In the genomic region with DNA sequence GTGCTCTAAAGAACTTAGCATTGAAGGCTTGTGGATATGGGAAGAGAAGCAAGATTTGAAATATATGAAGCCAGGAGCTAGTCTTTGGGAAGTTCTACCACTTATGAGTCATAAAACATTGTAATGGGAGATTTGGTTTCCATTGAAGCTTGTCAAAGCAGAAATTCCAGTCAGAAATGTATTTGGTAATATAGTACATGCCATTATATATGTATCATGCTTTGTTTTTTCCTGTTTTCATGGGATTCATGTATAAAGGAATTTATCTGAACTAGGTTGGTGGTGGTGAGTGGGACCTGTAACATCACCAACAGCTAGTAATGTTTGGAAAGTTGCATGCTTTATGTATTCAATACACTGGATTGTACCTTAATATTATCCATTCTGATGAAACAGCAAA, we compare ENCODE assay signal across 19 cellular contexts. TPM values are rescaled to one million over a fixed set of nuclear protein-coding genes. Genes with fewer than 3 reads are reported as not detected.
DNase-seq lines count a peak whose midpoint lies in the region; ATAC-seq and TF ChIP-seq lines count a peak whose summit lies in the region.
"Had no signal": no experiment of that assay in that cellular context is flagged by ENCODE, and none has a peak within 500 bp of the region (broad histone marks: within the 10 kb centered on the region; RNA-seq: fewer than 3 reads in every experiment).

No MANE protein-coding gene starts in this region.

- H3K27ac ChIP-seq in IMR-90 (ENCODE audit: insufficient read depth, low read length), result no peak overlapping the region

- H3K4ac ChIP-seq in IMR-90 (ENCODE audit: low read depth, low read length), result no peak overlapping the region

- no peaks in the 10 kb centered on the region for H3K4me1 ChIP-seq in IMR-90 (ENCODE audit: control insufficient read depth, insufficient read depth, low read length)

- intact Hi-C loops in IMR-90 (cut with micrococcal nuclease), result no loop called here

- no peak overlapping the region for H2BK120ac ChIP-seq in IMR-90 (ENCODE audit: low read depth, low read length)

- H3K27me3 ChIP-seq in IMR-90 (ENCODE audit: control insufficient read depth, insufficient read depth, low read length), result no peaks in the 10 kb centered on the region

- H3K79me1 ChIP-seq in IMR-90 (ENCODE audit: low read depth in 1 of 2, low read length in 2 of 2), result no peaks in the 10 kb centered on the region

- H4K20me1 ChIP-seq in IMR-90 (ENCODE audit: insufficient read depth, low read length), result no peaks in the 10 kb centered on the region

- H3K4me3 ChIP-seq in IMR-90 (ENCODE audit: insufficient read depth, low read depth, low read length) (no peak overlapping the region), astrocyte of the spinal cord (ENCODE audit: low read depth, low read length) (no peak overlapping the region), epithelial cell of esophagus (ENCODE audit: low read length) (no peak overlapping the region)
- H3K4me3 ChIP-seq: K562 had no signal

- H2BK5ac ChIP-seq in IMR-90 (ENCODE audit: low read depth, low read length, poor library complexity, severe bottlenecking), result no peak overlapping the region

- no peak overlapping the region for H3K23ac ChIP-seq in IMR-90 (ENCODE audit: low read depth, low read length)

- no peaks in the 10 kb centered on the region for H3K9me1 ChIP-seq in IMR-90 (ENCODE audit: insufficient read depth, low read length)

- POLR2A ChIA-PET in IMR-90 (lab: Charles Lee; ENCODE audit: unreplicated experiment) (no interaction called here), GM10248 (lab: Yijun Ruan, JAX) (no interaction called here)

- no peaks in the 10 kb centered on the region for H3K9me3 ChIP-seq in IMR-90 (ENCODE audit: control insufficient read depth, insufficient read depth, low read length)
- H3K9me3 ChIP-seq: SK-N-SH had no signal

- no peak overlapping the region for H3K9ac ChIP-seq in IMR-90 (ENCODE audit: low read depth, low read length)
- H3K9ac ChIP-seq: SK-N-SH had no signal

- no peak overlapping the region for H3K56ac ChIP-seq in IMR-90 (ENCODE audit: extremely low read depth, insufficient read depth, low read length)

- DNase-seq in IMR-90 (peak; percentile 54), astrocyte of the spinal cord (ENCODE audit: low read depth, low spot score) (peak; percentile 10), epithelial cell of esophagus (ENCODE audit: low read depth) (peak; percentile 76), iris pigment epithelial cell (ENCODE audit: low read depth) (peak; percentile 68), GM10248 (ENCODE audit: extremely low spot score) (no peak), GM13976 (ENCODE audit: low spot score) (no peak)
- DNase-seq: C1 segment of cervical spinal cord, H9, NCI-H1105 treated with DMSO at 0.1 percent for 48 hours, NCI-H1694 treated with DMSO at 0.1 percent for 48 hours, NCI-H510A, NCI-H82, OCI-M1, SHP77 treated with DMSO at 0.1 percent for 48 hours, SK-N-SH had no signal

- TF ChIP-seq CTCF in IMR-90 (conservative IDR thresholded peaks at IDR 0.05; ENCODE audit: low read depth, low read length) (no peak), astrocyte of the spinal cord (IDR thresholded peaks at IDR 0.05; ENCODE audit: low read depth, low read length) (no peak), epithelial cell of esophagus (IDR thresholded peaks at IDR 0.05; ENCODE audit: insufficient read depth, low read depth, low read length, missing control alignments) (no peak), GM10248 (IDR thresholded peaks at IDR 0.05; ENCODE audit: control extremely low read depth, extremely low read depth, low read depth, missing control alignments) (no peak), GM13976 (IDR thresholded peaks at IDR 0.05; ENCODE audit: borderline replicate concordance, control extremely low read depth, extremely low read depth, insufficient read depth, missing control alignments) (no peak)

- BruUV-seq in IMR-90 (replicated peaks; lab: Mats Ljungman, UMichigan), result no TSS peak

- H3K4me2 ChIP-seq in IMR-90 (ENCODE audit: low read depth, low read length), result no peak overlapping the region
- H3K4me2 ChIP-seq: SK-N-SH had no signal

- H4K5ac ChIP-seq in IMR-90 (ENCODE audit: low read depth, low read length), result no peak overlapping the region

- no peak overlapping the region for H3K18ac ChIP-seq in IMR-90 (ENCODE audit: low read depth, low read length)

- no peak overlapping the region for H2BK20ac ChIP-seq in IMR-90 (ENCODE audit: low read depth, low read length)

- CTCF ChIA-PET in IMR-90 (lab: Yijun Ruan, JAX) (no interaction called here), GM10248 (lab: Yijun Ruan, JAX) (no interaction called here)

- no peak overlapping the region for H2AK9ac ChIP-seq in IMR-90 (replicated peaks; ENCODE audit: low read depth, low read length, poor library complexity)

- no peak overlapping the region for H2BK15ac ChIP-seq in IMR-90 (ENCODE audit: low read depth, low read length)

- H3K36me3 ChIP-seq in IMR-90 (ENCODE audit: control insufficient read depth, insufficient read depth, low read length), result no peaks in the 10 kb centered on the region

- no peak overlapping the region for H2AK5ac ChIP-seq in IMR-90 (ENCODE audit: low read depth, low read length)

- H3K14ac ChIP-seq in IMR-90 (replicated peaks; ENCODE audit: low read depth, low read length), result no peak overlapping the region

- no peak for TF ChIP-seq POLR2A in IMR-90 (IDR thresholded peaks at IDR 0.05; ENCODE audit: low read depth, low read length)

- ATAC-seq in IMR-90 (ENCODE audit: low read depth) (no peak), GM21526 (IDR thresholded peaks at IDR 0.05; ENCODE audit: low FRiP score, unreplicated experiment) (no peak), HG02610 (IDR thresholded peaks at IDR 0.05; ENCODE audit: unreplicated experiment) (no peak)
- ATAC-seq: K562 had no signal

- H4K91ac ChIP-seq in IMR-90 (ENCODE audit: insufficient read depth, low read depth, low read length), result no peak overlapping the region

- H4K8ac ChIP-seq in IMR-90 (ENCODE audit: low read depth in 2 of 2, low read length in 2 of 2), result no peak overlapping the region

- no peak overlapping the region for H2AFZ ChIP-seq in IMR-90 (replicated peaks; ENCODE audit: low read length, poor library complexity)

- dilution Hi-C loops in IMR-90 (cut with HindIII; ENCODE audit: low sequenced_read_pairs, unreplicated experiment), result no loop called here

- in situ Hi-C loops in IMR-90 (cut with MboI; ENCODE audit: low sequenced_read_pairs), result no loop called here
- in situ Hi-C loops in astrocyte of the spinal cord (cut with HindIII; ENCODE audit: low sequenced_read_pairs), result no loop called here
- in situ Hi-C loops in GM13976 (cut with MboI; ENCODE audit: low sequenced_read_pairs, unreplicated experiment), result no loop called here

- no peak for TF ChIP-seq RAD21 in IMR-90 (IDR thresholded peaks at IDR 0.05; ENCODE audit: low read length)

TF ChIP-seq in IMR-90, 13 proteins besides CTCF, POLR2A, EP300 and RAD21:
- TF ChIP-seq RCOR1 (IDR thresholded peaks at IDR 0.05; ENCODE audit: insufficient replicate concordance, low read length) (no peak), MAFK (IDR thresholded peaks at IDR 0.05; ENCODE audit: low read depth, low read length) (no peak), SMC3 (IDR thresholded peaks at IDR 0.05; ENCODE audit: low read depth, low read length) (no peak), MXI1 (IDR thresholded peaks at IDR 0.05; ENCODE audit: borderline replicate concordance, low read depth, low read length) (no peak), CEBPB (IDR thresholded peaks at IDR 0.05; ENCODE audit: low read depth, low read length) (no peak), MAZ (IDR thresholded peaks at IDR 0.05; ENCODE audit: borderline replicate concordance, low read depth, low read length) (no peak), FOS (IDR thresholded peaks at IDR 0.05; ENCODE audit: low read depth, low read length) (no peak)

RNA-seq across cellular contexts. Expression of a gene that starts 14.6 kb away (rescaled TPM):
- total RNA-seq in IMR-90 (2012; rRNA removed), result not detected in 2 replicates
- polyA plus RNA-seq in IMR-90 (2012; rRNA removed), result not detected in 2 replicates
- not detected in 2 replicates for polyA plus RNA-seq in IMR-90 (2012; cell fraction: cytosol; rRNA removed)
- polyA plus RNA-seq in IMR-90 (2012; cell fraction: nucleus; rRNA removed; ENCODE audit: low replicate concordance), result not detected in 2 replicates
- total RNA-seq: H9, K562, RPMI7951 had no signal
- polyA plus RNA-seq: K562 had no signal

Comparison
In these comparisons a context has a peak if more than half of its experiments do, and no peak if none do; other contexts are left out.
1. DNase-seq: peak in IMR-90 (single experiment), astrocyte of the spinal cord (single experiment), epithelial cell of esophagus (single experiment) and iris pigment epithelial cell (single experiment); none in GM10248 (single experiment) and GM13976 (single experiment).